8 cellular contexts compared by ENCODE assay signal in genomic region chr22:33925194-33925593, GRCh38.
"Had no signal": no experiment of that assay in that cellular context is flagged by ENCODE, and none has a peak within 500 bp of the region (broad histone marks: within the 10 kb centered on the region; RNA-seq: fewer than 3 reads in every experiment).

No MANE protein-coding gene starts in this region.

- H3K4me2 ChIP-seq: KMS-11 had no signal

- H3K9me3 Mint-ChIP-seq: H9 had no signal

- H3K9ac ChIP-seq: KMS-11 had no signal

- H3K27ac ChIP-seq: KMS-11 had no signal

- FAIRE-seq: H54, HTR-8/SVneo had no signal

- DNase-seq: GOT3, H9, HCEC 1CT, Karpas-422, KBM-7 had no signal

- H3K4me3 Mint-ChIP-seq: H9 had no signal
